In genomic region chr17:27332052-27332403, GRCh38 we compare ENCODE assay signal across 8 cellular contexts. TPM values are rescaled to one million over a fixed set of nuclear protein-coding genes. Genes with fewer than 3 reads are reported as not detected.
DNase-seq lines count a peak whose midpoint lies in the region; ATAC-seq and TF ChIP-seq lines count a peak whose summit lies in the region.

No MANE protein-coding gene starts in this region.

- TF ChIP-seq POLR2A in breast epithelium (IDR thresholded peaks at IDR 0.05) (no peak), uterus (IDR thresholded peaks at IDR 0.05) (no peak)

- TF ChIP-seq CTCF in left ventricle myocardium inferior (IDR thresholded peaks at IDR 0.05; ENCODE audit: borderline replicate concordance) (no peak), breast epithelium (IDR thresholded peaks at IDR 0.05) (no peak), uterus (IDR thresholded peaks at IDR 0.05) (no peak)

- no peaks in the 10 kb centered on the region for H3K9me3 Mint-ChIP-seq in naive B cell

- H3K36me3 Mint-ChIP-seq in naive B cell = no peaks in the 10 kb centered on the region

- intact Hi-C loops in left ventricle myocardium inferior (cut with micrococcal nuclease) = loop anchor here (5.0 kb wide), 1 partner anchor 85 kb away; no protein-coding TSS in a partner anchor
- intact Hi-C loops in Right ventricle myocardium superior (cut with DNase I) = loop anchor here (2.0 to 5.0 kb wide), 2 partner anchors 37 to 85 kb away; partner anchors contain the start of gene WSB1
- intact Hi-C loops in breast epithelium (cut with DNase I; ENCODE audit: low total_unique reads) = loop anchor here (2.0 to 5.0 kb wide), 2 partner anchors 37 to 90 kb away; partner anchors contain the start of gene WSB1
- intact Hi-C loops in uterus (cut with DNase I; ENCODE audit: low total_unique reads) = loop anchor here (2.0 kb wide), 1 partner anchor 89 kb away; no protein-coding TSS in a partner anchor

- H3K4me3 ChIP-seq in left ventricle myocardium inferior (peak overlapping the region; percentile 68), breast epithelium (peak overlapping the region in 1 of 3 donors; percentile 71), uterus (no peak overlapping the region)

- ATAC-seq in Right ventricle myocardium superior (ENCODE audit: poor library complexity) (no peak), naive B cell (ENCODE audit: low read depth in 2 of 2) (no peak)

- peaks cover 20 to 26% (median 22%) of the 10 kb centered on the region in 3 donors for H3K4me1 Mint-ChIP-seq in naive B cell

- H3K36me3 ChIP-seq in left ventricle myocardium inferior (no peaks in the 10 kb centered on the region), breast epithelium (no peaks in the 10 kb centered on the region), uterus (no peaks in the 10 kb centered on the region)

- H3K27ac ChIP-seq in left ventricle myocardium inferior (replicated peaks) (peak overlapping the region; percentile 97), breast epithelium (peak overlapping the region; percentile 93 to 97), uterus (peak overlapping the region; percentile 92 to 97)

- no peaks in the 10 kb centered on the region for H3K27me3 Mint-ChIP-seq in naive B cell

- H3K9me3 ChIP-seq in left ventricle myocardium inferior (replicated peaks) (no peaks in the 10 kb centered on the region), breast epithelium (no peaks in the 10 kb centered on the region), uterus (no peaks in the 10 kb centered on the region)

- H3K27me3 ChIP-seq in left ventricle myocardium inferior (ENCODE audit: low read depth) (no peaks in the 10 kb centered on the region), breast epithelium (no peaks in the 10 kb centered on the region), uterus (no peaks in the 10 kb centered on the region)

- peaks cover 24% of the 10 kb centered on the region for H3K4me1 ChIP-seq in left ventricle myocardium inferior
- peaks cover 7 to 8% of the 10 kb centered on the region in 2 donors for H3K4me1 ChIP-seq in breast epithelium
- H3K4me1 ChIP-seq in uterus = peaks cover 0 to 6% of the 10 kb centered on the region in 2 donors

- peak overlapping the region; percentile 46 to 94 (median 86) for H3K27ac Mint-ChIP-seq in naive B cell

- peak overlapping the region; percentile 43 to 89 (median 78) for H3K4me3 Mint-ChIP-seq in naive B cell

- no peak for DNase-seq in left ventricle myocardium inferior
- no peak for DNase-seq in Right ventricle myocardium superior
- DNase-seq in breast epithelium (ENCODE audit: low spot score in 2 of 2) = no peak
- DNase-seq in naive B cell = no peak
- no peak for DNase-seq in uterus
- no peak for DNase-seq in COLO668 (lab: John Stamatoyannopoulos, UW; ENCODE audit: unreplicated experiment)
- no peak for DNase-seq in NCI-H2029 treated with DMSO at 0.1 percent for 48 hours (lab: John Stamatoyannopoulos, UW)
- DNase-seq in activated CD8-positive, alpha-beta memory T cell treated with anti-CD3 and anti-CD28 coated beads, Interleukin-2, amount 50 U/mL, for 48 hours = no peak

RNA-seq across cellular contexts. Expression of gene WSB1, which starts 38.1 kb away (rescaled TPM):
- total RNA-seq in left ventricle myocardium inferior = 53.3 TPM
- 47.1 TPM for total RNA-seq in Right ventricle myocardium superior
- total RNA-seq in breast epithelium = 100 to 1,000 TPM in 2 of 3 donors, 10 to 100 TPM in 1; 90.6 to 219 (median 160) TPM
- 100 to 1,000 TPM; 188 to 342 (median 263) TPM for polyA plus RNA-seq in naive B cell (ENCODE audit: low read depth in 6 of 6)
- 100 to 1,000 TPM; 140 to 421 (median 354) TPM for total RNA-seq in uterus
